In genomic region chr7:77232467-77232866, GRCh38 we compare ENCODE assay signal across 3 cellular contexts.
TF ChIP-seq lines count a peak whose summit lies in the region.

No MANE protein-coding gene starts in this region.

TF ChIP-seq in GM12891, 5 proteins besides CTCF, POLR2A, EP300 and RAD21:
- TF ChIP-seq SPI1 (IDR thresholded peaks at IDR 0.05; ENCODE audit: low read depth, low read length) (no peak), POLR2AphosphoS5 (IDR thresholded peaks at IDR 0.05; ENCODE audit: low read depth, low read length) (no peak), PAX5 (IDR thresholded peaks at IDR 0.05; ENCODE audit: insufficient read depth, low read length, severe bottlenecking) (no peak), TAF1 (IDR thresholded peaks at IDR 0.05; ENCODE audit: low read depth, low read length) (no peak), POU2F2 (IDR thresholded peaks at IDR 0.05; ENCODE audit: low read depth, low read length) (no peak)

TF ChIP-seq in IMR-90, 13 proteins besides CTCF, POLR2A, EP300 and RAD21:
- TF ChIP-seq MXI1 (IDR thresholded peaks at IDR 0.05; ENCODE audit: borderline replicate concordance, low read depth, low read length) (no peak), NFE2L2 (IDR thresholded peaks at IDR 0.05; ENCODE audit: low read depth, low read length) (no peak), USF2 (IDR thresholded peaks at IDR 0.05; ENCODE audit: low read depth, low read length) (no peak), RFX5 (IDR thresholded peaks at IDR 0.05; ENCODE audit: low read depth, low read length) (no peak), ELK1 (IDR thresholded peaks at IDR 0.05; ENCODE audit: borderline replicate concordance, low read depth, low read length) (no peak), SMC3 (IDR thresholded peaks at IDR 0.05; ENCODE audit: low read depth, low read length) (no peak), FOS (IDR thresholded peaks at IDR 0.05; ENCODE audit: low read depth, low read length) (no peak), MAFK (IDR thresholded peaks at IDR 0.05; ENCODE audit: low read depth, low read length) (no peak), CEBPB (IDR thresholded peaks at IDR 0.05; ENCODE audit: low read depth, low read length) (no peak), MAZ (IDR thresholded peaks at IDR 0.05; ENCODE audit: borderline replicate concordance, low read depth, low read length) (no peak), RCOR1 (IDR thresholded peaks at IDR 0.05; ENCODE audit: insufficient replicate concordance, low read length) (no peak)

TF ChIP-seq in H1, 55 proteins besides CTCF, POLR2A, EP300 and RAD21:
- TF ChIP-seq KDM1A (IDR thresholded peaks at IDR 0.05; ENCODE audit: borderline replicate concordance, low read length): no peak
- TF ChIP-seq CHD2 (IDR thresholded peaks at IDR 0.05; ENCODE audit: low read length): no peak
- TF ChIP-seq HDAC6 (IDR thresholded peaks at IDR 0.05; ENCODE audit: low read depth, low read length): no peak
- TF ChIP-seq EGR1 (IDR thresholded peaks at IDR 0.05; ENCODE audit: borderline replicate concordance, low read depth, low read length): no peak
- TF ChIP-seq, protein P1, sequence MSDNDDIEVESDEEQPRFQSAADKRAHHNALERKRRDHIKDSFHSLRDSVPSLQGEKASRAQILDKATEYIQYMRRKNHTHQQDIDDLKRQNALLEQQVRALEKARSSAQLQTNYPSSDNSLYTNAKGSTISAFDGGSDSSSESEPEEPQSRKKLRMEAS (IDR thresholded peaks at IDR 0.05): no peak
- TF ChIP-seq RNF2 (IDR thresholded peaks at IDR 0.05; ENCODE audit: borderline replicate concordance, low read depth, low read length, missing control alignments, poor library complexity, severe bottlenecking): no peak
- TF ChIP-seq SIX5 (IDR thresholded peaks at IDR 0.05; ENCODE audit: low read depth, low read length): no peak
- no peak for TF ChIP-seq SIN3A (conservative IDR thresholded peaks at IDR 0.05 in 1 of 2, IDR thresholded peaks at IDR 0.05 in 1 of 2; ENCODE audit: low read depth in 1 of 2, low read length in 2 of 2)
- no peak for TF ChIP-seq KDM4A (IDR thresholded peaks at IDR 0.05; ENCODE audit: low read depth, low read length, severe bottlenecking)
- TF ChIP-seq ZNF274 (IDR thresholded peaks at IDR 0.05; ENCODE audit: borderline replicate concordance, extremely low read depth, low read length): no peak
- no peak for TF ChIP-seq RFX5 (IDR thresholded peaks at IDR 0.05; ENCODE audit: borderline replicate concordance, low read depth, low read length)
- TF ChIP-seq ATF2 (IDR thresholded peaks at IDR 0.05; ENCODE audit: low read length): no peak
- TF ChIP-seq TAF7 (optimal IDR thresholded peaks at IDR 0.05; ENCODE audit: borderline replicate concordance, low read depth, low read length): no peak
- no peak for TF ChIP-seq BCL11A (IDR thresholded peaks at IDR 0.05; ENCODE audit: low read depth in 2 of 2, low read length in 2 of 2)
- TF ChIP-seq GABPA (IDR thresholded peaks at IDR 0.05; ENCODE audit: borderline replicate concordance, insufficient read depth, low read length): no peak
- no peak for TF ChIP-seq SP4 (IDR thresholded peaks at IDR 0.05; ENCODE audit: low read length)
- TF ChIP-seq POU5F1 (IDR thresholded peaks at IDR 0.05; ENCODE audit: low read depth, low read length): no peak
- TF ChIP-seq SAP30 (IDR thresholded peaks at IDR 0.05; ENCODE audit: insufficient read depth, insufficient replicate concordance, low read length): no peak
- TF ChIP-seq POLR2AphosphoS5 (IDR thresholded peaks at IDR 0.05; ENCODE audit: low read depth, low read length): no peak
TF ChIP-seq in H1: peak in this region for 0.
